ENCODE assay signal across 10 cellular contexts in genomic region chr1:198672124-198672523, GRCh38. TPM values are rescaled to one million over a fixed set of nuclear protein-coding genes. Genes with fewer than 3 reads are reported as not detected.
DNase-seq lines count a peak whose midpoint lies in the region; TF ChIP-seq lines count a peak whose summit lies in the region.
"Had no signal": no experiment of that assay in that cellular context is flagged by ENCODE, and none has a peak within 500 bp of the region (broad histone marks: within the 10 kb centered on the region; RNA-seq: fewer than 3 reads in every experiment).

No MANE protein-coding gene starts in this region.

- intact Hi-C loops in activated CD4-positive, alpha-beta T cell treated with anti-CD3 and anti-CD28 coated beads, Interleukin-2, amount 10 ng/mL, durations not matched to agents 24 days and 14 days (cut with micrococcal nuclease), result no loop called here

- H3K27me3 Mint-ChIP-seq in activated CD4-positive, alpha-beta T cell treated with anti-CD3 and anti-CD28 coated beads, Interleukin-2, amount 10 ng/mL, durations not matched to agents 24 days and 14 days, result no peaks in the 10 kb centered on the region

- no peak for TF ChIP-seq CTCF in cardiac fibroblast (IDR thresholded peaks at IDR 0.05; ENCODE audit: low read depth, low read length)

- H3K4me1 Mint-ChIP-seq in activated CD4-positive, alpha-beta T cell treated with anti-CD3 and anti-CD28 coated beads, Interleukin-2, amount 10 ng/mL, durations not matched to agents 24 days and 14 days, result peaks cover 80% of the 10 kb centered on the region
- H3K4me1 Mint-ChIP-seq: nephron had no signal

- no peak for DNase-seq in activated CD4-positive, alpha-beta T cell treated with anti-CD3 and anti-CD28 coated beads, Interleukin-2, amount 10 ng/mL, durations not matched to agents 24 days and 14 days
- no peak for DNase-seq in activated CD4-positive, alpha-beta T cell treated with anti-CD3 and anti-CD28 coated beads, Interleukin-2, amount 50 U/mL, for 4 hours
- DNase-seq in LoVo (ENCODE audit: low spot score), result peak; percentile 69
- peak; percentile 37 to 75 for DNase-seq in cardiac fibroblast (ENCODE audit: low read depth in 2 of 2)
- DNase-seq in renal cortical epithelial cell (ENCODE audit: low read depth), result peak; percentile 49
- no peak for DNase-seq in SW480 (ENCODE audit: low spot score)
- DNase-seq in stimulated activated CD4-positive, alpha-beta T cell treated with anti-CD3 and anti-CD28 coated beads, Interleukin-2, amount 100 ng/mL, for 48 hours, result no peak
- DNase-seq in RKO (ENCODE audit: low spot score), result no peak

- H3K9me3 Mint-ChIP-seq in activated CD4-positive, alpha-beta T cell treated with anti-CD3 and anti-CD28 coated beads, Interleukin-2, amount 10 ng/mL, durations not matched to agents 24 days and 14 days, result peaks cover 4% of the 10 kb centered on the region
- H3K9me3 Mint-ChIP-seq: nephron had no signal

- peaks cover 61% of the 10 kb centered on the region for H3K36me3 Mint-ChIP-seq in activated CD4-positive, alpha-beta T cell treated with anti-CD3 and anti-CD28 coated beads, Interleukin-2, amount 10 ng/mL, durations not matched to agents 24 days and 14 days (ENCODE audit: low read depth)

- H3K4me3 ChIP-seq in cardiac fibroblast (replicated peaks in 1 of 2; ENCODE audit: low read depth in 2 of 2, low read length in 2 of 2), result no peak overlapping the region
- H3K4me3 ChIP-seq: hepatocyte had no signal

- peak overlapping the region; percentile 83 for H3K27ac Mint-ChIP-seq in activated CD4-positive, alpha-beta T cell treated with anti-CD3 and anti-CD28 coated beads, Interleukin-2, amount 10 ng/mL, durations not matched to agents 24 days and 14 days
- H3K27ac Mint-ChIP-seq: nephron had no signal

- no peak overlapping the region for H3K4me3 Mint-ChIP-seq in activated CD4-positive, alpha-beta T cell treated with anti-CD3 and anti-CD28 coated beads, Interleukin-2, amount 10 ng/mL, durations not matched to agents 24 days and 14 days
- H3K4me3 Mint-ChIP-seq: nephron had no signal

RNA-seq across cellular contexts. Expression of gene PTPRC, which starts 33.3 kb away (rescaled TPM):
- 436 and 438 TPM in 2 replicates for total RNA-seq in activated CD4-positive, alpha-beta T cell treated with anti-CD3 and anti-CD28 coated beads, Interleukin-2, amount 10 ng/mL, durations not matched to agents 24 days and 14 days
- not detected in 2 replicates for total RNA-seq in renal cortical epithelial cell

Comparison
In these comparisons a context has a peak if more than half of its experiments do, and no peak if none do; other contexts are left out.
1. DNase-seq: peak in LoVo (single experiment), cardiac fibroblast (2 of 2) and renal cortical epithelial cell (single experiment); none in activated CD4-positive, alpha-beta T cell treated with anti-CD3 and anti-CD28 coated beads, Interleukin-2, amount 10 ng/mL, durations not matched to agents 24 days and 14 days (single experiment), activated CD4-positive, alpha-beta T cell treated with anti-CD3 and anti-CD28 coated beads, Interleukin-2, amount 50 U/mL, for 4 hours (0 of 2), SW480 (single experiment), stimulated activated CD4-positive, alpha-beta T cell treated with anti-CD3 and anti-CD28 coated beads, Interleukin-2, amount 100 ng/mL, for 48 hours (0 of 2) and RKO (single experiment).
2. RNA of gene PTPRC, which starts 33.3 kb away (total RNA-seq): 436 to 438 TPM in activated CD4-positive, alpha-beta T cell treated with anti-CD3 and anti-CD28 coated beads, Interleukin-2, amount 10 ng/mL, durations not matched to agents 24 days and 14 days; not detected in renal cortical epithelial cell; every median in the first group is over 100 times any median in the second.